Comparison of ENCODE assay signal across 22 cellular contexts in genomic region chr3:155912090-155912489, GRCh38.
"Had no signal": no experiment of that assay in that cellular context is flagged by ENCODE, and none has a peak within 500 bp of the region (broad histone marks: within the 10 kb centered on the region; RNA-seq: fewer than 3 reads in every experiment).

No MANE protein-coding gene starts in this region.

- H3K27me3 ChIP-seq: dorsolateral prefrontal cortex, right atrium auricular region had no signal

- H3K27ac ChIP-seq: left ventricle myocardium inferior, right atrium auricular region, VCaP had no signal

- FAIRE-seq: bronchial epithelial cell, kidney, small intestine had no signal

- H3K27me3 Mint-ChIP-seq: activated CD4-positive, alpha-beta memory T cell treated with anti-CD3 and anti-CD28 coated beads for 36 hours; activated naive CD8-positive, alpha-beta T cell treated with anti-CD3 and anti-CD28 coated beads, Interleukin-2, amount 10 ng/mL, durations not matched to agents 7 days and 5 days; progenitor cell of endocrine pancreas had no signal

- H3K9me3 ChIP-seq: left ventricle myocardium inferior, mucosa of descending colon, right atrium auricular region had no signal

- H3K9me3 Mint-ChIP-seq: activated CD4-positive, alpha-beta memory T cell treated with anti-CD3 and anti-CD28 coated beads for 36 hours had no signal

- H3K27ac Mint-ChIP-seq: activated CD4-positive, alpha-beta memory T cell treated with anti-CD3 and anti-CD28 coated beads for 36 hours; activated naive CD8-positive, alpha-beta T cell treated with anti-CD3 and anti-CD28 coated beads, Interleukin-2, amount 10 ng/mL, durations not matched to agents 7 days and 5 days; natural killer cell; progenitor cell of endocrine pancreas had no signal

- DNase-seq: activated CD4-positive, alpha-beta memory T cell treated with anti-CD3 and anti-CD28 coated beads for 36 hours; activated CD4-positive, alpha-beta T cell treated with anti-CD3 and anti-CD28 coated beads for 1 hour; activated naive CD8-positive, alpha-beta T cell treated with anti-CD3 and anti-CD28 coated beads, Interleukin-2, amount 10 ng/mL, durations not matched to agents 7 days and 5 days; activated T-cell treated with anti-CD3 and anti-CD28 coated beads, Interleukin-2, amount 50 U/mL, for 48 hours; anterior cingulate cortex; dorsolateral prefrontal cortex; hippocampal formation; kidney; left ventricle myocardium inferior; mucosa of descending colon; natural killer cell; occipital lobe; SHP77 treated with DMSO at 0.1 percent for 48 hours; small intestine; stimulated activated CD4-positive, alpha-beta T cell treated with anti-CD3 and anti-CD28 coated beads, Interleukin-4, amount 100 ng/mL, for 24 hours; stimulated activated naive CD4-positive, alpha-beta T cell treated with Interleukin-2 at 50 U/mL for 16 hours; T-helper 9 cell had no signal

- H3K4me3 Mint-ChIP-seq: activated CD4-positive, alpha-beta memory T cell treated with anti-CD3 and anti-CD28 coated beads for 36 hours; activated naive CD8-positive, alpha-beta T cell treated with anti-CD3 and anti-CD28 coated beads, Interleukin-2, amount 10 ng/mL, durations not matched to agents 7 days and 5 days; natural killer cell had no signal

- H3K4me3 ChIP-seq: dorsolateral prefrontal cortex, left ventricle myocardium inferior, mucosa of descending colon, right atrium auricular region had no signal

- ATAC-seq: esophagus mucosa, mucosa of descending colon, natural killer cell had no signal
